In genomic region chr7:123372368-123372767, GRCh38 we compare ENCODE assay signal across 25 cellular contexts.
"Had no signal": no experiment of that assay in that cellular context is flagged by ENCODE, and none has a peak within 500 bp of the region (broad histone marks: within the 10 kb centered on the region; RNA-seq: fewer than 3 reads in every experiment).

No MANE protein-coding gene starts in this region.

- FAIRE-seq: endometrium, islet of Langerhans, small intestine had no signal

- H3K27ac Mint-ChIP-seq: activated naive CD8-positive, alpha-beta T cell treated with anti-CD3 and anti-CD28 coated beads for 36 hours; activated T-helper 1 cell treated with anti-CD3 and anti-CD28 coated beads, Interleukin-12 subunit alpha, Interleukin-12 subunit beta, Interleukin-2, Interleukin-4 antibody, amounts not matched to agents 30 ng/mL and 10 ng/mL and 1 ng/mL, durations not matched to agents 14 hours and 24 hours and 36 hours; brain; naive B cell; neural progenitor cell; stimulated activated naive CD8-positive, alpha-beta T cell treated with anti-CD3 and anti-CD28 coated beads, Interleukin-15, amount 100 ng/mL, for 72 hours had no signal

- H3K4me1 Mint-ChIP-seq: activated naive CD8-positive, alpha-beta T cell treated with anti-CD3 and anti-CD28 coated beads for 36 hours; naive B cell; neural progenitor cell; stimulated activated naive CD8-positive, alpha-beta T cell treated with anti-CD3 and anti-CD28 coated beads, Interleukin-15, amount 100 ng/mL, for 72 hours had no signal

- H3K27ac ChIP-seq: hepatocyte, neural progenitor cell, prostate gland, suprapubic skin, transverse colon, VCaP had no signal

- H3K36me3 Mint-ChIP-seq: activated naive CD8-positive, alpha-beta T cell treated with anti-CD3 and anti-CD28 coated beads for 36 hours; brain; naive B cell; neural progenitor cell had no signal

- H3K27me3 Mint-ChIP-seq: naive B cell; stimulated activated naive CD8-positive, alpha-beta T cell treated with anti-CD3 and anti-CD28 coated beads, Interleukin-15, amount 100 ng/mL, for 72 hours had no signal

- DNase-seq: activated CD4-positive, alpha-beta T cell treated with anti-CD3 and anti-CD28 coated beads, Interleukin-2, amount 50 U/mL, for 4 hours; activated naive CD4-positive, alpha-beta T cell; activated naive CD8-positive, alpha-beta T cell treated with anti-CD3 and anti-CD28 coated beads for 36 hours; activated T-cell treated with anti-CD3 and anti-CD28 coated beads for 4 hours; central memory CD4-positive, alpha-beta T cell; cortex of kidney; erythroblast; naive B cell; right cardiac atrium; small intestine; stimulated activated CD4-positive, alpha-beta T cell treated with anti-CD3 and anti-CD28 coated beads, Interleukin-15, amount 100 ng/mL, for 24 hours; stimulated activated CD4-positive, alpha-beta T cell treated with anti-CD3 and anti-CD28 coated beads, Interleukin-4, amount 100 ng/mL, for 1 hour; stimulated activated naive CD8-positive, alpha-beta T cell treated with anti-CD3 and anti-CD28 coated beads, Interleukin-15, amount 100 ng/mL, for 72 hours; T-helper 2 cell; transverse colon; uterus had no signal

- H3K4me3 ChIP-seq: hepatocyte, neural progenitor cell, prostate gland, suprapubic skin, transverse colon, uterus had no signal

- H3K4me2 ChIP-seq: hepatocyte, neural progenitor cell had no signal

- H3K9ac ChIP-seq: neural progenitor cell had no signal

- ATAC-seq: right cardiac atrium; stimulated activated naive CD8-positive, alpha-beta T cell treated with anti-CD3 and anti-CD28 coated beads, Interleukin-15, amount 100 ng/mL, for 72 hours had no signal

- H2AFZ ChIP-seq: hepatocyte, neural progenitor cell had no signal

- H3K79me2 ChIP-seq: hepatocyte had no signal

- H3K9me3 ChIP-seq: prostate gland, suprapubic skin, transverse colon, uterus had no signal

- H3K27me3 ChIP-seq: hepatocyte, neural progenitor cell, suprapubic skin, transverse colon, uterus had no signal

- H3K4me1 ChIP-seq: neural progenitor cell, prostate gland, suprapubic skin, transverse colon, uterus had no signal

- H3K9me3 Mint-ChIP-seq: activated naive CD8-positive, alpha-beta T cell treated with anti-CD3 and anti-CD28 coated beads for 36 hours; activated T-helper 1 cell treated with anti-CD3 and anti-CD28 coated beads, Interleukin-12 subunit alpha, Interleukin-12 subunit beta, Interleukin-2, Interleukin-4 antibody, amounts not matched to agents 30 ng/mL and 10 ng/mL and 1 ng/mL, durations not matched to agents 14 hours and 24 hours and 36 hours; neural progenitor cell; stimulated activated naive CD8-positive, alpha-beta T cell treated with anti-CD3 and anti-CD28 coated beads, Interleukin-15, amount 100 ng/mL, for 72 hours had no signal

- H3K36me3 ChIP-seq: neural progenitor cell, prostate gland, suprapubic skin, transverse colon, uterus had no signal

- H3K4me3 Mint-ChIP-seq: activated naive CD8-positive, alpha-beta T cell treated with anti-CD3 and anti-CD28 coated beads for 36 hours; activated T-helper 1 cell treated with anti-CD3 and anti-CD28 coated beads, Interleukin-12 subunit alpha, Interleukin-12 subunit beta, Interleukin-2, Interleukin-4 antibody, amounts not matched to agents 30 ng/mL and 10 ng/mL and 1 ng/mL, durations not matched to agents 14 hours and 24 hours and 36 hours; brain; naive B cell; neural progenitor cell; stimulated activated naive CD8-positive, alpha-beta T cell treated with anti-CD3 and anti-CD28 coated beads, Interleukin-15, amount 100 ng/mL, for 72 hours had no signal
